In the genomic region with DNA sequence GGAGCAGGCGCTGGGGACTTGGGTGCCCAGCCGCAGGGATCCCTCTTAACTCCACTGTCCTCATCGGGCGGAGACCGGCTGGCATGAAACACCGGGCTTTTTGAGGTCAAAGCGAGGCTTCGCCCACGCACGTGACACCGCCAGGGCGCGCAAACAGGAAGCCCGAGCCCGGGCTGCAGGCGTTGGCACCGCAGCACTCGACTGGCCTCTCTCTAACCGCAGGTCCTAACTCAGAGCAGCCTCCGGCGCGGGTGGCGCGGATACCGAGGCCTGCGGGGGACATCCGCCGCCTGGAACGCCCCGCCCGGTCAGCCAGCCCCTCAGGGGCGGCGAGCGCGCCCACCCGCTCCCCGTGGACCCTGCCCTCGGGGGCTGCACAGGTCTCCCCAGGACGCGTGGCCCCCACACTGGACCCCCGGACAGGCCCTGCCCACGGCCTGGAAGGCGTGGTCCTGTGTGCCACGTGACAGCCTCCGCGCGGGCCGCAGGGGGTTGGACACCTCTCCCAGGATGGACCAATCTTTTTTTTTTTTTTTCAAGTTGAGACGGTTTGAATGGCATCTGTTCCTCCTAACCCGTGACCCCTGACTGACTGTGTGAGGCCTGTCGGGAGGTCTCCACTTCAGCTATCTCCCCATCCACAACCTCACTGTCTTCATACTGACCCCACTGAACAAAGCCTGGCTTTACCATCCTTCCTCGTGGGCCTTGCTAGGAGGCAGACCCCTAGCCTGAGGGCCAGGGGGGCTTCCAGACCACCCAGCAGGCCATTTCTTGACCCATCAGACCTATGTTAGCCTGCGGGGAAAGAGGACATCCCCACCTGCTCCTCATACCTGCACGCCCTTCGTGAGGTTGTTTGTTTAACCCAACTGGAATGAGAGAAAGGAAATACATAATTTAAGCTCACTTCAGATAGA, we compare ENCODE assay signal across 8 cellular contexts. TPM values are rescaled to one million over a fixed set of nuclear protein-coding genes. Genes with fewer than 3 reads are reported as not detected.
A peak's percentile ranks its signal among the peaks of the same experiment; 100 is the strongest.
DNase-seq lines count a peak whose midpoint lies in the region; ATAC-seq lines count a peak whose summit lies in the region.

No MANE protein-coding gene starts in this region.

- peak overlapping the region; percentile 10 for H3K4me3 ChIP-seq in skeletal muscle cell (ENCODE audit: low read depth, low read length)

- ATAC-seq in HG02588 (IDR thresholded peaks at IDR 0.05; ENCODE audit: unreplicated experiment): no peak

- DNase-seq in HT-29 (ENCODE audit: low spot score): peak; percentile 63
- DNase-seq in activated T-cell treated with anti-CD3 and anti-CD28 coated beads for 1 hour (ENCODE audit: low read depth): peak; percentile 16
- peak; percentile 45 for DNase-seq in foreskin melanocyte
- no peak for DNase-seq in skeletal muscle cell (ENCODE audit: low read depth)
- no peak for DNase-seq in GM19240 (ENCODE audit: insufficient read length, low spot score)
- DNase-seq in NCI-H1105 (lab: John Stamatoyannopoulos, UW): no peak
- DNase-seq in NCI-H69 (lab: John Stamatoyannopoulos, UW): no peak

RNA-seq across cellular contexts. Expression of gene SLC47A2, which starts 8.4 kb away (rescaled TPM):
- 0.05 TPM in 1 of 2 replicates, not detected in the other for total RNA-seq in HT-29 (2014; rRNA removed; shearing (Covaris generic))

RNA-seq across cellular contexts. Expression of gene ALDH3A1, which starts 23.3 kb away (rescaled TPM):
- 20.0 and 37.7 TPM in 2 replicates for total RNA-seq in HT-29 (2014; rRNA removed; shearing (Covaris generic))

Comparison
In these comparisons a context has a peak if more than half of its experiments do, and no peak if none do; other contexts are left out.
1. DNase-seq: peak in HT-29 (single experiment), activated T-cell treated with anti-CD3 and anti-CD28 coated beads for 1 hour (single experiment) and foreskin melanocyte (single experiment); none in skeletal muscle cell (single experiment), GM19240 (single experiment), NCI-H1105 (single experiment) and NCI-H69 (single experiment).